1 cellular context compared by ENCODE assay signal in genomic region chr2:127413782-127414743, GRCh38.
A peak's percentile ranks its signal among the peaks of the same experiment; 100 is the strongest.
TF ChIP-seq lines count a peak whose summit lies in the region.

No MANE protein-coding gene starts in this region.

TF ChIP-seq in endothelial cell of umbilical vein, 7 proteins besides CTCF, POLR2A, EP300 and RAD21:
- TF ChIP-seq FOS (IDR thresholded peaks at IDR 0.05; ENCODE audit: borderline replicate concordance, insufficient read depth, low read length) (peak; percentile 61), POLR2AphosphoS5 (IDR thresholded peaks at IDR 0.05; ENCODE audit: insufficient read depth, low read depth, low read length) (no peak), MYC (IDR thresholded peaks at IDR 0.05; ENCODE audit: low read depth, low read length) (no peak), JUN (IDR thresholded peaks at IDR 0.05; ENCODE audit: borderline replicate concordance, insufficient read depth, insufficient read length, low read depth) (no peak)
TF ChIP-seq in endothelial cell of umbilical vein: peak in this region for 1.
